In the genomic region with DNA sequence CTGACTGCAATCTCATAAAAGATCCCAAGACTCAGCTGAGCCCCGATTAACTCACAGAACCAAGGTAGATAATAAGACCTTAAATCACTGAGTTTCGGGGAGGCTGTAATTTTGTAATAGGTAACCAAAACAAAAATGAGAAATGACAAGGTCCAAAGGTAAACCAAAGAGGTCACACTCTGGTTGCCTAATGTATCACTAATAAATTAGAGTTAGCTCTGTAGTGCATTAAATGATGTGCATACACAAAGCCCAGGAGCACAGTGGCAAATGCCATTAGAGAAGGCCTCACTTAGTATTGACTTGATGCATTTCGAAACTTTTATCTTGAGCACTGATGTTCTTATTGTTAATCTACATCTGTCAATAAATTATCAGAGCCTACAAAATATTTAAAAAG, we compare ENCODE assay signal across 30 cellular contexts.
"Had no signal": no experiment of that assay in that cellular context is flagged by ENCODE, and none has a peak within 500 bp of the region (broad histone marks: within the 10 kb centered on the region; RNA-seq: fewer than 3 reads in every experiment).

No MANE protein-coding gene starts in this region.

- H3K27me3 ChIP-seq: esophagus muscularis mucosa, foreskin keratinocyte, heart right ventricle, neural progenitor cell, stomach, thyroid gland, vagina had no signal

- FAIRE-seq: endothelial cell of umbilical vein had no signal

- H3K27me3 Mint-ChIP-seq: natural killer cell treated with Interleukin-12 subunit alpha and Interleukin-12 subunit beta and Interleukin-15 and Interleukin-18, amount 100 ng/mL, for 72 hours; progenitor cell of endocrine pancreas had no signal

- H3K27ac Mint-ChIP-seq: immature natural killer cell; mesothelial cell of epicardium; natural killer cell treated with Interleukin-12 subunit alpha and Interleukin-12 subunit beta and Interleukin-15 and Interleukin-18, amount 100 ng/mL, for 72 hours; neural progenitor cell; progenitor cell of endocrine pancreas had no signal

- DNase-seq: dermis blood vessel endothelial cell; effector memory CD4-positive, alpha-beta T cell; foreskin keratinocyte; glutamatergic neuron; heart right ventricle; hypothalamus; immature natural killer cell; islet precursor cell; mesenchymal stem cell; mucosa of descending colon; naive B cell; stimulated activated CD4-positive, alpha-beta T cell treated with anti-CD3 and anti-CD28 coated beads, Interleukin-12 subunit alpha, Interleukin-12 subunit beta, amount 100 ng/mL, for 4 hours; stimulated activated CD4-positive, alpha-beta T cell treated with anti-CD3 and anti-CD28 coated beads, Interleukin-1b, Interleukin-23, amount 100 ng/mL, for 48 hours; stimulated activated CD4-positive, alpha-beta T cell treated with anti-CD3 and anti-CD28 coated beads, Interleukin-4, amount 100 ng/mL, for 1 hour; stimulated activated CD8-positive, alpha-beta memory T cell treated with anti-CD3 and anti-CD28 coated beads, Interleukin-4, amount 100 ng/mL, for 48 hours; stimulated activated naive CD4-positive, alpha-beta T cell; stomach; thyroid gland; trophoblast cell had no signal

- H3K4me3 ChIP-seq: coronary artery, esophagus muscularis mucosa, heart right ventricle, mucosa of descending colon, neural progenitor cell, smooth muscle cell, stomach, thyroid gland, vagina had no signal

- ATAC-seq: foreskin keratinocyte; heart right ventricle; mucosa of descending colon; natural killer cell treated with Interleukin-12 subunit alpha and Interleukin-12 subunit beta and Interleukin-15 and Interleukin-18, amount 100 ng/mL, for 72 hours; sciatic nerve had no signal

- H3K9me3 Mint-ChIP-seq: immature natural killer cell; mesothelial cell of epicardium; naive B cell; natural killer cell treated with Interleukin-12 subunit alpha and Interleukin-12 subunit beta and Interleukin-15 and Interleukin-18, amount 100 ng/mL, for 72 hours; neural progenitor cell had no signal

- H3K9ac ChIP-seq: neural progenitor cell, parathyroid adenoma had no signal

- H3K27ac ChIP-seq: coronary artery, esophagus muscularis mucosa, foreskin keratinocyte, heart right ventricle, neural progenitor cell, parathyroid adenoma, stomach, thyroid gland, vagina had no signal

- H3K36me3 Mint-ChIP-seq: immature natural killer cell; naive B cell; natural killer cell treated with Interleukin-12 subunit alpha and Interleukin-12 subunit beta and Interleukin-15 and Interleukin-18, amount 100 ng/mL, for 72 hours; neural progenitor cell had no signal

- H3K36me3 ChIP-seq: esophagus muscularis mucosa, neural progenitor cell, stomach, thyroid gland, vagina had no signal

- H3K4me2 ChIP-seq: neural progenitor cell, smooth muscle cell had no signal

- H3K4me3 Mint-ChIP-seq: immature natural killer cell; mesothelial cell of epicardium; naive B cell; natural killer cell treated with Interleukin-12 subunit alpha and Interleukin-12 subunit beta and Interleukin-15 and Interleukin-18, amount 100 ng/mL, for 72 hours; neural progenitor cell had no signal

- H3K9me3 ChIP-seq: esophagus muscularis mucosa, heart right ventricle, mucosa of descending colon, stomach, thyroid gland, vagina had no signal

- H2AFZ ChIP-seq: neural progenitor cell, parathyroid adenoma had no signal

- H3K4me1 Mint-ChIP-seq: immature natural killer cell had no signal
